ENCODE assay signal across 28 cellular contexts in the genomic region with DNA sequence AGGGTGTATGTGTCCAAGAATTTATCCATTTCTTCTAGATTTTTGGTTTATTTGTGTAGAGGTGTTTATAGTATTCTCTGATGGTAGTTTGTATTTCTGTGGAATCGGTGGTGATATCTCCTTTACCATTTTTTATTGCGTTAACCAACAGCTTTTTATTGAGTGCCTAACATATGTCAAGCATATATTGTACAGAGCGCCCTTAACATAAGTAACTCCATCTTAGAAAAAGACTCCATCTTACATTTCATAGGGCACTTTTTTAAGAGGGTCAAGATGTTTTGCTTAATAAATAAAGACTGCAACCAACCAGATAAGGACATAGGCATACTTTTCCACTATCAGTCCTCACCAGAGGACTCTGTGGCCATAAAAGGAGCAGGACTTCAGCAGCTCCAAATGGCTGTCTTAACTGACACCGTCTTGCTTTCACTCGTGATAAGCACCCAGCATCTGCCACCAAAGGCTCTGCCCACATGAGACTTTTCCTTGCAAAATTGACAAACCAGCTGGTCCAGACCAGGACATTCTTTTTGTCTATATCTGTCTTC.
"Had no signal": no experiment of that assay in that cellular context is flagged by ENCODE, and none has a peak within 500 bp of the region (broad histone marks: within the 10 kb centered on the region; RNA-seq: fewer than 3 reads in every experiment).

No MANE protein-coding gene starts in this region.

- ATAC-seq: natural killer cell; psoas muscle; right cardiac atrium; sciatic nerve; stimulated activated memory B cell treated with anti-CD40 and anti-IgM and Interleukin-4, amounts not matched to agents 10 μg/mL and 1 μg/mL and 100 μg/mL, for 72 hours; stimulated activated naive CD8-positive, alpha-beta T cell treated with anti-CD3 and anti-CD28 coated beads, Interleukin-15, amount 100 ng/mL, for 72 hours; stimulated activated naive CD8-positive, alpha-beta T cell treated with anti-CD3 and anti-CD28 coated beads, Interleukin-15, Interleukin-2, amounts not matched to agents 100 U/mL and 50 U/mL, for 24 hours had no signal

- H3K27ac ChIP-seq: neural progenitor cell, ovary, parathyroid adenoma, psoas muscle, skin epidermis, spleen, thoracic aorta, thyroid gland, tibial nerve, upper lobe of left lung, vagina had no signal

- H3K4me1 ChIP-seq: parathyroid adenoma, psoas muscle, spleen, thyroid gland, tibial nerve, upper lobe of left lung, vagina had no signal

- DNase-seq: natural killer cell; occipital lobe; ovary; posterior cingulate gyrus; psoas muscle; right cardiac atrium; spleen; stimulated activated CD4-positive, alpha-beta T cell treated with anti-CD3 and anti-CD28 coated beads, Interleukin-12 subunit alpha, Interleukin-12 subunit beta, amount 100 ng/mL, for 4 hours; stimulated activated CD4-positive, alpha-beta T cell treated with anti-CD3 and anti-CD28 coated beads, Interleukin-1b, Interleukin-23, amount 100 ng/mL, for 48 hours; stimulated activated CD4-positive, alpha-beta T cell treated with anti-CD3 and anti-CD28 coated beads, Interleukin-4, amount 100 ng/mL, for 1 hour; stimulated activated CD4-positive, alpha-beta T cell treated with anti-CD3 and anti-CD28 coated beads, Interleukin-4, amount 100 ng/mL, for 4 hours; stimulated activated CD8-positive, alpha-beta memory T cell treated with anti-CD3 and anti-CD28 coated beads, Interleukin-4, amount 100 ng/mL, for 48 hours; stimulated activated naive CD4-positive, alpha-beta T cell; stimulated activated naive CD8-positive, alpha-beta T cell treated with anti-CD3 and anti-CD28 coated beads, Interleukin-15, amount 100 ng/mL, for 72 hours; stimulated activated naive CD8-positive, alpha-beta T cell treated with anti-CD3 and anti-CD28 coated beads, Interleukin-15, Interleukin-2, amounts not matched to agents 100 U/mL and 50 U/mL, for 24 hours; substantia nigra; thyroid gland; trophoblast cell; upper lobe of left lung had no signal

- H3K27me3 ChIP-seq: neural progenitor cell, ovary, thyroid gland, tibial nerve, upper lobe of left lung, vagina had no signal

- FAIRE-seq: urothelium cell line had no signal
